ENCODE assay signal across 18 cellular contexts in genomic region chr2:231668981-231669380, GRCh38. TPM values are rescaled to one million over a fixed set of nuclear protein-coding genes. Genes with fewer than 3 reads are reported as not detected.
DNase-seq lines count a peak whose midpoint lies in the region; ATAC-seq and TF ChIP-seq lines count a peak whose summit lies in the region.
"Had no signal": no experiment of that assay in that cellular context is flagged by ENCODE, and none has a peak within 500 bp of the region (broad histone marks: within the 10 kb centered on the region; RNA-seq: fewer than 3 reads in every experiment).

No MANE protein-coding gene starts in this region.

- no peak for DNase-seq in IMR-90
- DNase-seq in type B pancreatic cell (ENCODE audit: extremely low spot score, unreplicated experiment): no peak
- DNase-seq in stimulated activated naive CD8-positive, alpha-beta T cell treated with anti-CD3 and anti-CD28 coated beads, Interleukin-15, amount 100 ng/mL, for 72 hours: no peak
- DNase-seq in activated CD8-positive, alpha-beta memory T cell treated with anti-CD3 and anti-CD28 coated beads, Interleukin-2, amount 50 U/mL, for 48 hours: no peak
- DNase-seq in nucleus accumbens (lab: John Stamatoyannopoulos, UW): no peak
- DNase-seq: Calu3; CD4-positive, alpha-beta memory T cell; DMS53; NCI-H1048; NCI-H1436 treated with DMSO at 0.1 percent for 48 hours; NCI-H2029 treated with DMSO at 0.1 percent for 48 hours; NCI-H2171 treated with DMSO at 0.1 percent for 48 hours; NCI-H82 had no signal

- no peaks in the 10 kb centered on the region for H4K20me1 ChIP-seq in IMR-90 (ENCODE audit: insufficient read depth, low read length)

- CTCF ChIA-PET in IMR-90 (lab: Yijun Ruan, JAX): no interaction called here

- POLR2A ChIA-PET in IMR-90 (lab: Charles Lee; ENCODE audit: unreplicated experiment): no interaction called here

- H4K5ac ChIP-seq in IMR-90 (ENCODE audit: low read depth, low read length): no peak overlapping the region

- H2AK9ac ChIP-seq in IMR-90 (replicated peaks; ENCODE audit: low read depth, low read length, poor library complexity): no peak overlapping the region

- TF ChIP-seq RAD21 in IMR-90 (IDR thresholded peaks at IDR 0.05; ENCODE audit: low read length): no peak

- peak overlapping the region; percentile 20; the same call in 1 of the 2 replicates for H3K4ac ChIP-seq in IMR-90 (ENCODE audit: low read depth, low read length)

- no peak for TF ChIP-seq POLR2A in IMR-90 (IDR thresholded peaks at IDR 0.05; ENCODE audit: low read depth, low read length)

- peak overlapping the region; percentile 3 for H3K27ac Mint-ChIP-seq in activated T-helper 17 cell treated with anti-CD3 and anti-CD28 coated beads, Interleukin-2, amount 50 U/mL, for 72 hours
- H3K27ac Mint-ChIP-seq in nephron (peak overlapping the region; percentile 60 to 99 (median 86)), type B pancreatic cell (peak overlapping the region; percentile 55)
- H3K27ac Mint-ChIP-seq in stimulated activated naive CD8-positive, alpha-beta T cell treated with anti-CD3 and anti-CD28 coated beads, Interleukin-15, amount 100 ng/mL, for 72 hours: peak overlapping the region in 1 of 2 donors; percentile 44

- peaks cover 0 to 18% of the 10 kb centered on the region in 2 experiments; a peak in 2 of 4 replicates for H3K79me1 ChIP-seq in IMR-90 (ENCODE audit: low read depth in 1 of 2, low read length in 2 of 2)

- intact Hi-C loops in IMR-90 (cut with micrococcal nuclease): no loop called here

- H3K36me3 Mint-ChIP-seq in activated T-helper 17 cell treated with anti-CD3 and anti-CD28 coated beads, Interleukin-2, amount 50 U/mL, for 72 hours (ENCODE audit: low read depth): no peaks in the 10 kb centered on the region
- H3K36me3 Mint-ChIP-seq in nephron (ENCODE audit: low read depth): no peaks in the 10 kb centered on the region
- H3K36me3 Mint-ChIP-seq in type B pancreatic cell: no peaks in the 10 kb centered on the region
- H3K36me3 Mint-ChIP-seq: CD4-positive, alpha-beta memory T cell had no signal

- H3K18ac ChIP-seq in IMR-90 (ENCODE audit: low read depth, low read length): no peak overlapping the region

- H3K9me1 ChIP-seq in IMR-90 (ENCODE audit: insufficient read depth, low read length): peaks cover 13% of the 10 kb centered on the region

- no peak overlapping the region for H4K8ac ChIP-seq in IMR-90 (ENCODE audit: low read depth in 2 of 2, low read length in 2 of 2)

- H2AK5ac ChIP-seq in IMR-90 (ENCODE audit: low read depth, low read length): no peak overlapping the region

- no CpG with 5 or more reads among the region's 2 CpGs for WGBS in IMR-90 (ENCODE audit: extremely low coverage in 2 of 2, insufficient read length in 1 of 2), 2 experiments

- H2AFZ ChIP-seq in IMR-90 (replicated peaks; ENCODE audit: low read length, poor library complexity): no peak overlapping the region

- TF ChIP-seq CTCF in IMR-90 (conservative IDR thresholded peaks at IDR 0.05; ENCODE audit: low read depth, low read length) (no peak), nephron (IDR thresholded peaks at IDR 0.05; ENCODE audit: unreplicated experiment in 3 of 3) (no peak), type B pancreatic cell (conservative IDR thresholded peaks at IDR 0.05) (no peak)

- dilution Hi-C loops in IMR-90 (cut with HindIII; ENCODE audit: low sequenced_read_pairs, unreplicated experiment): no loop called here

- BruUV-seq in IMR-90 (replicated peaks; lab: Mats Ljungman, UMichigan): no TSS peak

- H4K91ac ChIP-seq in IMR-90 (ENCODE audit: insufficient read depth, low read depth, low read length): 0 out of 2 replicates have a peak overlapping the region, but pooled peaks have one; percentile 0

- H3K9me3 ChIP-seq in IMR-90 (ENCODE audit: control insufficient read depth, insufficient read depth, low read length): no peaks in the 10 kb centered on the region

- no peak overlapping the region for H3K9ac ChIP-seq in IMR-90 (ENCODE audit: low read depth, low read length)
- H3K9ac ChIP-seq: KMS-11 had no signal

- no peaks in the 10 kb centered on the region for H3K4me1 Mint-ChIP-seq in activated T-helper 17 cell treated with anti-CD3 and anti-CD28 coated beads, Interleukin-2, amount 50 U/mL, for 72 hours
- peaks cover 27% of the 10 kb centered on the region for H3K4me1 Mint-ChIP-seq in nephron
- peaks cover 14% of the 10 kb centered on the region for H3K4me1 Mint-ChIP-seq in type B pancreatic cell (ENCODE audit: unreplicated experiment)
- peaks cover 42% of the 10 kb centered on the region for H3K4me1 Mint-ChIP-seq in stimulated activated naive CD8-positive, alpha-beta T cell treated with anti-CD3 and anti-CD28 coated beads, Interleukin-15, amount 100 ng/mL, for 72 hours
- H3K4me1 Mint-ChIP-seq: CD4-positive, alpha-beta memory T cell had no signal

- H3K4me1 ChIP-seq in IMR-90 (ENCODE audit: control insufficient read depth, insufficient read depth, low read length): peaks cover 22% of the 10 kb centered on the region

- H3K27me3 Mint-ChIP-seq in activated T-helper 17 cell treated with anti-CD3 and anti-CD28 coated beads, Interleukin-2, amount 50 U/mL, for 72 hours: no peaks in the 10 kb centered on the region
- H3K27me3 Mint-ChIP-seq in nephron (ENCODE audit: low read depth) (no peaks in the 10 kb centered on the region), type B pancreatic cell (no peaks in the 10 kb centered on the region)
- no peaks in the 10 kb centered on the region for H3K27me3 Mint-ChIP-seq in stimulated activated naive CD8-positive, alpha-beta T cell treated with anti-CD3 and anti-CD28 coated beads, Interleukin-15, amount 100 ng/mL, for 72 hours
- H3K27me3 Mint-ChIP-seq: CD4-positive, alpha-beta memory T cell had no signal

- in situ Hi-C loops in IMR-90 (cut with MboI; ENCODE audit: low sequenced_read_pairs): no loop called here

- peak overlapping the region; percentile 57; the same call in 1 of the 2 replicates for H2BK120ac ChIP-seq in IMR-90 (ENCODE audit: low read depth, low read length)

- H3K36me3 ChIP-seq in IMR-90 (ENCODE audit: control insufficient read depth, insufficient read depth, low read length): no peaks in the 10 kb centered on the region

- no peak overlapping the region for H2BK5ac ChIP-seq in IMR-90 (ENCODE audit: low read depth, low read length, poor library complexity, severe bottlenecking)

- no peak overlapping the region for H3K4me3 Mint-ChIP-seq in activated T-helper 17 cell treated with anti-CD3 and anti-CD28 coated beads, Interleukin-2, amount 50 U/mL, for 72 hours
- H3K4me3 Mint-ChIP-seq in nephron (peak overlapping the region in 2 of 3 experiments; percentile 10 to 25), type B pancreatic cell (no peak overlapping the region)
- H3K4me3 Mint-ChIP-seq in stimulated activated naive CD8-positive, alpha-beta T cell treated with anti-CD3 and anti-CD28 coated beads, Interleukin-15, amount 100 ng/mL, for 72 hours: no peak overlapping the region
- H3K4me3 Mint-ChIP-seq: CD4-positive, alpha-beta memory T cell had no signal

- no peaks in the 10 kb centered on the region for H3K9me3 Mint-ChIP-seq in activated T-helper 17 cell treated with anti-CD3 and anti-CD28 coated beads, Interleukin-2, amount 50 U/mL, for 72 hours
- H3K9me3 Mint-ChIP-seq in nephron: no peaks in the 10 kb centered on the region
- H3K9me3 Mint-ChIP-seq in type B pancreatic cell: no peaks in the 10 kb centered on the region
- no peaks in the 10 kb centered on the region for H3K9me3 Mint-ChIP-seq in stimulated activated naive CD8-positive, alpha-beta T cell treated with anti-CD3 and anti-CD28 coated beads, Interleukin-15, amount 100 ng/mL, for 72 hours
- H3K9me3 Mint-ChIP-seq: CD4-positive, alpha-beta memory T cell had no signal

- no peak overlapping the region for H3K56ac ChIP-seq in IMR-90 (ENCODE audit: extremely low read depth, insufficient read depth, low read length)

- ATAC-seq in IMR-90 (ENCODE audit: low read depth) (no peak), HG03469 (IDR thresholded peaks at IDR 0.05; ENCODE audit: unreplicated experiment) (no peak)
- no peak for ATAC-seq in activated T-helper 17 cell treated with anti-CD3 and anti-CD28 coated beads, Interleukin-2, amount 50 U/mL, for 72 hours (replicated peaks)
- no peak for ATAC-seq in stimulated activated naive CD8-positive, alpha-beta T cell treated with anti-CD3 and anti-CD28 coated beads, Interleukin-15, amount 100 ng/mL, for 72 hours
- ATAC-seq: HCT116 had no signal

- no peak overlapping the region for H2BK20ac ChIP-seq in IMR-90 (ENCODE audit: low read depth, low read length)

- H3K4me3 ChIP-seq in IMR-90 (ENCODE audit: insufficient read depth, low read depth, low read length): no peak overlapping the region

- H3K4me2 ChIP-seq in IMR-90 (ENCODE audit: low read depth, low read length): no peak overlapping the region
- H3K4me2 ChIP-seq: KMS-11 had no signal

- H3K23ac ChIP-seq in IMR-90 (ENCODE audit: low read depth, low read length): no peak overlapping the region

- H2BK15ac ChIP-seq in IMR-90 (ENCODE audit: low read depth, low read length): peak overlapping the region; percentile 45; the same call in 2 of the 3 replicates

- no peaks in the 10 kb centered on the region for H3K27me3 ChIP-seq in IMR-90 (ENCODE audit: control insufficient read depth, insufficient read depth, low read length)

- H3K27ac ChIP-seq in IMR-90 (ENCODE audit: insufficient read depth, low read length): no peak overlapping the region

- no peak overlapping the region for H3K14ac ChIP-seq in IMR-90 (replicated peaks; ENCODE audit: low read depth, low read length)

TF ChIP-seq in IMR-90, 13 proteins besides CTCF, POLR2A, EP300 and RAD21 (continues in another document):
- TF ChIP-seq MXI1 (IDR thresholded peaks at IDR 0.05; ENCODE audit: borderline replicate concordance, low read depth, low read length) (no peak), CEBPB (IDR thresholded peaks at IDR 0.05; ENCODE audit: low read depth, low read length) (no peak), BHLHE40 (IDR thresholded peaks at IDR 0.05; ENCODE audit: low read depth, low read length) (no peak), MAFK (IDR thresholded peaks at IDR 0.05; ENCODE audit: low read depth, low read length) (no peak), RFX5 (IDR thresholded peaks at IDR 0.05; ENCODE audit: low read depth, low read length) (no peak), NFE2L2 (IDR thresholded peaks at IDR 0.05; ENCODE audit: low read depth, low read length) (no peak), FOS (IDR thresholded peaks at IDR 0.05; ENCODE audit: low read depth, low read length) (no peak)

RNA-seq across cellular contexts. Expression of gene PTMA, which starts 39.3 kb away (rescaled TPM):
- total RNA-seq in IMR-90 (2012; rRNA removed) (380 and 776 TPM in 2 replicates), type B pancreatic cell (ENCODE audit: low replicate concordance) (969 and 1,228 TPM in 2 replicates)
- 647 and 742 TPM in 2 replicates for polyA plus RNA-seq in IMR-90 (2012; rRNA removed)
- 585 and 1,669 TPM in 2 replicates for polyA plus RNA-seq in IMR-90 (2012; cell fraction: cytosol; rRNA removed)
- 208 and 388 TPM in 2 replicates for polyA plus RNA-seq in IMR-90 (2012; cell fraction: nucleus; rRNA removed; ENCODE audit: low replicate concordance)
- 1,000 to 10,000 TPM; 1,439 to 1,845 TPM for total RNA-seq in activated T-helper 17 cell treated with anti-CD3 and anti-CD28 coated beads, Interleukin-2, amount 50 U/mL, for 72 hours

Comparison
In these comparisons a context has a peak if more than half of its experiments do, and no peak if none do; other contexts are left out.
1. H3K4me3 Mint-ChIP-seq: peak in nephron (2 of 3); none in activated T-helper 17 cell treated with anti-CD3 and anti-CD28 coated beads, Interleukin-2, amount 50 U/mL, for 72 hours (single experiment), type B pancreatic cell (single experiment) and stimulated activated naive CD8-positive, alpha-beta T cell treated with anti-CD3 and anti-CD28 coated beads, Interleukin-15, amount 100 ng/mL, for 72 hours (0 of 2).